10 cellular contexts compared by ENCODE assay signal in genomic region chr11:45664376-45665205, GRCh38. TPM values are rescaled to one million over a fixed set of nuclear protein-coding genes. Genes with fewer than 3 reads are reported as not detected.
DNase-seq lines count a peak whose midpoint lies in the region; ATAC-seq and TF ChIP-seq lines count a peak whose summit lies in the region.
"Had no signal": no experiment of that assay in that cellular context is flagged by ENCODE, and none has a peak within 500 bp of the region (broad histone marks: within the 10 kb centered on the region; RNA-seq: fewer than 3 reads in every experiment).

No MANE protein-coding gene starts in this region.

- H2BK120ac ChIP-seq in mesenchymal stem cell (ENCODE audit: low read depth, low read length) = peak overlapping the region; percentile 22

- peaks cover 39% of the 10 kb centered on the region for H3K4me1 ChIP-seq in mesenchymal stem cell (ENCODE audit: control insufficient read depth, insufficient read depth, low read depth, low read length)

- H2BK12ac ChIP-seq in mesenchymal stem cell (ENCODE audit: low read length in 2 of 2) = peak overlapping the region in 1 of 2 experiments; percentile 43

- H3K9me3 ChIP-seq in mesenchymal stem cell (ENCODE audit: control insufficient read depth, low read length) = no peaks in the 10 kb centered on the region

- peak overlapping the region; percentile 68 for H2BK15ac ChIP-seq in mesenchymal stem cell (ENCODE audit: low read depth, poor library complexity, severe bottlenecking)

- peak overlapping the region; percentile 8 for H3K4me3 Mint-ChIP-seq in activated T-cell treated with anti-CD3 and anti-CD28 coated beads, Interleukin-2, amount 50 U/mL, for 4 hours
- peak overlapping the region; percentile 29 to 44 for H3K4me3 Mint-ChIP-seq in effector memory CD8-positive, alpha-beta T cell
- peak overlapping the region; percentile 65 for H3K4me3 Mint-ChIP-seq in type B pancreatic cell

- H3K4me2 ChIP-seq in mesenchymal stem cell (ENCODE audit: low read length, poor library complexity, severe bottlenecking) = peak overlapping the region; percentile 89

- H3K27me3 Mint-ChIP-seq in activated T-cell treated with anti-CD3 and anti-CD28 coated beads, Interleukin-2, amount 50 U/mL, for 4 hours (ENCODE audit: low read depth) = peaks cover 72% of the 10 kb centered on the region
- peaks cover 75 to 85% of the 10 kb centered on the region in 2 donors for H3K27me3 Mint-ChIP-seq in effector memory CD8-positive, alpha-beta T cell
- H3K27me3 Mint-ChIP-seq in type B pancreatic cell = peaks cover 72% of the 10 kb centered on the region

- H4K8ac ChIP-seq in mesenchymal stem cell (ENCODE audit: low read length) = peak overlapping the region; percentile 31

- peak overlapping the region; percentile 21 for H4K91ac ChIP-seq in mesenchymal stem cell (ENCODE audit: low read length)

- peak overlapping the region in 1 of 2 experiments; percentile 74 for H3K23ac ChIP-seq in mesenchymal stem cell (ENCODE audit: low read length in 2 of 2)

- peak; percentile 19 to 24 for ATAC-seq in activated T-cell treated with anti-CD3 and anti-CD28 coated beads, Interleukin-2, amount 50 U/mL, for 4 hours
- peak; percentile 22 for ATAC-seq in effector memory CD8-positive, alpha-beta T cell (replicated peaks)
- ATAC-seq in GM21447 (IDR thresholded peaks at IDR 0.05; ENCODE audit: unreplicated experiment) = no peak
- ATAC-seq in HG02571 (IDR thresholded peaks at IDR 0.05; ENCODE audit: unreplicated experiment) = no peak

- peak overlapping the region in 1 of 2 experiments; percentile 57 for H3K14ac ChIP-seq in mesenchymal stem cell (ENCODE audit: low read length in 2 of 2)

- no peaks in the 10 kb centered on the region for H3K9me3 Mint-ChIP-seq in activated T-cell treated with anti-CD3 and anti-CD28 coated beads, Interleukin-2, amount 50 U/mL, for 4 hours
- H3K9me3 Mint-ChIP-seq in effector memory CD8-positive, alpha-beta T cell = no peaks in the 10 kb centered on the region
- no peaks in the 10 kb centered on the region for H3K9me3 Mint-ChIP-seq in type B pancreatic cell

- peaks cover 9 to 87% of the 10 kb centered on the region in 2 experiments for H3K27me3 ChIP-seq in mesenchymal stem cell (ENCODE audit: control insufficient read depth in 1 of 2, insufficient read depth in 1 of 2, low read length in 2 of 2)

- peaks cover 9% of the 10 kb centered on the region for H3K4me1 Mint-ChIP-seq in activated T-cell treated with anti-CD3 and anti-CD28 coated beads, Interleukin-2, amount 50 U/mL, for 4 hours (ENCODE audit: low read depth)
- peaks cover 4 to 6% of the 10 kb centered on the region in 2 donors for H3K4me1 Mint-ChIP-seq in effector memory CD8-positive, alpha-beta T cell (ENCODE audit: low read depth in 2 of 2)
- H3K4me1 Mint-ChIP-seq in type B pancreatic cell (ENCODE audit: unreplicated experiment) = peaks cover 30% of the 10 kb centered on the region

- H3K4me3 ChIP-seq in mesenchymal stem cell (ENCODE audit: insufficient read depth in 1 of 2, low read depth in 1 of 2, low read length in 2 of 2) = peak overlapping the region; percentile 64 to 73

- no peak for DNase-seq in activated T-cell treated with anti-CD3 and anti-CD28 coated beads, Interleukin-2, amount 50 U/mL, for 4 hours
- DNase-seq in activated T-cell treated with anti-CD3 and anti-CD28 coated beads, Interleukin-2, amount 50 U/mL, for 1 hour = no peak
- no peak for DNase-seq in effector memory CD8-positive, alpha-beta T cell
- DNase-seq in mesenchymal stem cell = no peak
- no peak for DNase-seq in type B pancreatic cell (ENCODE audit: extremely low spot score, unreplicated experiment)
- no peak for DNase-seq in C1 segment of cervical spinal cord (lab: John Stamatoyannopoulos, UW)
- DNase-seq: amniotic stem cell had no signal

- H3K9ac ChIP-seq in mesenchymal stem cell (ENCODE audit: low read length) = peak overlapping the region; percentile 85

- H2AK5ac ChIP-seq in mesenchymal stem cell (ENCODE audit: low read length, severe bottlenecking) = no peak overlapping the region

- peak overlapping the region; percentile 37 for H2AFZ ChIP-seq in mesenchymal stem cell (ENCODE audit: low read depth, low read length)

- no peaks in the 10 kb centered on the region for H3K36me3 ChIP-seq in mesenchymal stem cell (ENCODE audit: control insufficient read depth in 1 of 2, insufficient read depth in 2 of 2, low read depth in 1 of 2, low read length in 2 of 2)

- WGBS in mesenchymal stem cell = 2% methylated on average over 35 of the region's 76 CpGs

- no peak overlapping the region for H2BK5ac ChIP-seq in mesenchymal stem cell (ENCODE audit: low read depth, low read length, poor library complexity, severe bottlenecking)

- peak overlapping the region; percentile 25 to 52 for H3K18ac ChIP-seq in mesenchymal stem cell (ENCODE audit: low read depth in 1 of 2, low read length in 2 of 2)

- H3K4ac ChIP-seq in mesenchymal stem cell (ENCODE audit: low read depth in 1 of 2, low read length in 2 of 2) = peak overlapping the region in 1 of 2 experiments; percentile 38

- no peak overlapping the region for H3K27ac Mint-ChIP-seq in effector memory CD8-positive, alpha-beta T cell
- no peak overlapping the region for H3K27ac Mint-ChIP-seq in type B pancreatic cell

- peaks cover 8% of the 10 kb centered on the region for H3K79me1 ChIP-seq in mesenchymal stem cell (replicated peaks; ENCODE audit: low read length, poor library complexity, severe bottlenecking)

- H3K36me3 Mint-ChIP-seq in activated T-cell treated with anti-CD3 and anti-CD28 coated beads, Interleukin-2, amount 50 U/mL, for 4 hours (ENCODE audit: insufficient read depth) = no peaks in the 10 kb centered on the region
- H3K36me3 Mint-ChIP-seq in effector memory CD8-positive, alpha-beta T cell (ENCODE audit: insufficient read depth) = peaks cover 3% of the 10 kb centered on the region
- H3K36me3 Mint-ChIP-seq in type B pancreatic cell = no peaks in the 10 kb centered on the region

- no peak for TF ChIP-seq CTCF in type B pancreatic cell (conservative IDR thresholded peaks at IDR 0.05)

- H3K27ac ChIP-seq in mesenchymal stem cell (ENCODE audit: low read length, poor library complexity, severe bottlenecking) = no peak overlapping the region

RNA-seq across cellular contexts. Expression of gene CHST1, which starts 0.8 kb away (rescaled TPM):
- under 1 TPM in 2 of 3 donors, not detected in 1; 0.08 to 0.25 TPM for total RNA-seq in activated T-cell treated with anti-CD3 and anti-CD28 coated beads, Interleukin-2, amount 50 U/mL, for 4 hours
- polyA plus RNA-seq in mesenchymal stem cell (2013, experiment 1 of 2) = 4.8 TPM
- polyA plus RNA-seq in mesenchymal stem cell (2013, experiment 2 of 2) = 5.4 TPM
- total RNA-seq in type B pancreatic cell (ENCODE audit: low replicate concordance) = 4.5 and 9.2 TPM in 2 replicates
- total RNA-seq: SK-MEL-5 had no signal

Comparison
In these comparisons a context has a peak if more than half of its experiments do, and no peak if none do; other contexts are left out.
1. ATAC-seq: peak in activated T-cell treated with anti-CD3 and anti-CD28 coated beads, Interleukin-2, amount 50 U/mL, for 4 hours (2 of 2) and effector memory CD8-positive, alpha-beta T cell (single experiment); none in GM21447 (single experiment) and HG02571 (single experiment).
2. H3K4me3 Mint-ChIP-seq: peak in every context shown above with its lines; median percentile 65 in type B pancreatic cell; 36 in effector memory CD8-positive, alpha-beta T cell; 8 in activated T-cell treated with anti-CD3 and anti-CD28 coated beads, Interleukin-2, amount 50 U/mL, for 4 hours.